18 cellular contexts compared by ENCODE assay signal in the genomic region with DNA sequence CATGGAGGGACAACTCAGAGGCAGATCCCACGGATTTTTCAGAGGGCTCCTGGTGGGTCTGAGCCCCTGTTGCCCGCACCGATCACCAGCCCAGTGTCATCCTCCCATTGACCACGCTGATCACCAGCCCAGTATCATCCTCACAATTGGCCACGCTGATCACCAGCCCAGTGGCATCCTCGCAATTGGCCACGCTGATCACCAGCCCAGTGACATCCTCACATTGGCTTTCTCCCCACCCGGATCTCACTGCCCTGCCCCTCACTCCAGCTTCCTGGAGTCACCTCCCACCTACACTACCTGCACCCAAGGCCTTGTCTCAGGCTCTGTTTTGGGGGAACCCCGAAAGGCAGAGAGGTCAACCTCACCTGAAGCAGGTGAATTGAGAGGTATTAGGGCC.
"Had no signal": no experiment of that assay in that cellular context is flagged by ENCODE, and none has a peak within 500 bp of the region (broad histone marks: within the 10 kb centered on the region; RNA-seq: fewer than 3 reads in every experiment).

No MANE protein-coding gene starts in this region.

- H3K9me3 ChIP-seq: mucosa of descending colon, SJCRH30 had no signal

- H3K36me3 Mint-ChIP-seq: activated CD8-positive, alpha-beta memory T cell treated with anti-CD3 and anti-CD28 coated beads, Interleukin-2, amount 10 ng/mL, durations not matched to agents 7 days and 5 days; activated naive CD8-positive, alpha-beta T cell; natural killer cell; type B pancreatic cell had no signal

- H3K4me1 ChIP-seq: SJCRH30 had no signal

- H3K4me3 Mint-ChIP-seq: activated CD8-positive, alpha-beta memory T cell treated with anti-CD3 and anti-CD28 coated beads, Interleukin-2, amount 10 ng/mL, durations not matched to agents 7 days and 5 days; activated naive CD8-positive, alpha-beta T cell; activated T-cell treated with anti-CD3 and anti-CD28 coated beads, Interleukin-2, amount 50 U/mL, for 24 hours; natural killer cell; stimulated activated naive CD8-positive, alpha-beta T cell treated with anti-CD3 and anti-CD28 coated beads, Interleukin-15, amount 100 ng/mL, for 72 hours; T-helper 2 cell treated with Interferon-gamma antibody and Interleukin-4, amounts not matched to agents 5 μg/mL and 100 μg/mL, for 36 hours; type B pancreatic cell had no signal

- H3K4me1 Mint-ChIP-seq: natural killer cell had no signal

- H3K27ac ChIP-seq: SJCRH30 had no signal

- DNase-seq: activated CD4-positive, alpha-beta T cell treated with anti-CD3 and anti-CD28 coated beads, Interleukin-2, amount 50 U/mL, for 4 hours; activated CD8-positive, alpha-beta memory T cell treated with anti-CD3 and anti-CD28 coated beads, Interleukin-2, amount 10 ng/mL, durations not matched to agents 7 days and 5 days; activated gamma-delta T cell; activated T-cell treated with anti-CD3 and anti-CD28 coated beads, Interleukin-2, amount 50 U/mL, for 24 hours; effector CD4-positive, alpha-beta T cell; hippocampal formation; mucosa of descending colon; natural killer cell; occipital lobe; SJCRH30; stimulated activated CD4-positive, alpha-beta T cell treated with anti-CD3 and anti-CD28 coated beads, Interleukin-15, amount 100 ng/mL, for 24 hours; stimulated activated CD4-positive, alpha-beta T cell treated with anti-CD3 and anti-CD28 coated beads, Interleukin-4, amount 100 ng/mL, for 24 hours; stimulated activated naive CD8-positive, alpha-beta T cell treated with anti-CD3 and anti-CD28 coated beads, Interleukin-15, amount 100 ng/mL, for 72 hours; SW 1271 had no signal

- H3K36me3 ChIP-seq: SJCRH30 had no signal

- H3K27ac Mint-ChIP-seq: activated CD8-positive, alpha-beta memory T cell treated with anti-CD3 and anti-CD28 coated beads, Interleukin-2, amount 10 ng/mL, durations not matched to agents 7 days and 5 days; activated naive CD8-positive, alpha-beta T cell; activated T-cell treated with anti-CD3 and anti-CD28 coated beads, Interleukin-2, amount 50 U/mL, for 24 hours; natural killer cell; T-helper 2 cell treated with Interferon-gamma antibody and Interleukin-4, amounts not matched to agents 5 μg/mL and 100 μg/mL, for 36 hours; type B pancreatic cell had no signal

- ATAC-seq: activated CD8-positive, alpha-beta memory T cell treated with anti-CD3 and anti-CD28 coated beads, Interleukin-2, amount 10 ng/mL, durations not matched to agents 7 days and 5 days; mucosa of descending colon; natural killer cell; stimulated activated naive CD8-positive, alpha-beta T cell treated with anti-CD3 and anti-CD28 coated beads, Interleukin-15, amount 100 ng/mL, for 72 hours had no signal

- H3K9me3 Mint-ChIP-seq: activated T-cell treated with anti-CD3 and anti-CD28 coated beads, Interleukin-2, amount 50 U/mL, for 24 hours; natural killer cell; stimulated activated naive CD8-positive, alpha-beta T cell treated with anti-CD3 and anti-CD28 coated beads, Interleukin-15, amount 100 ng/mL, for 72 hours; T-helper 2 cell treated with Interferon-gamma antibody and Interleukin-4, amounts not matched to agents 5 μg/mL and 100 μg/mL, for 36 hours; type B pancreatic cell had no signal

- H3K4me3 ChIP-seq: lung, mucosa of descending colon, SJCRH30 had no signal
